ENCODE assay signal across 6 cellular contexts in genomic region chr2:174690026-174690425, GRCh38.
"Had no signal": no experiment of that assay in that cellular context is flagged by ENCODE, and none has a peak within 500 bp of the region (broad histone marks: within the 10 kb centered on the region; RNA-seq: fewer than 3 reads in every experiment).

No MANE protein-coding gene starts in this region.

- H3K9me3 Mint-ChIP-seq: IgD-negative memory B cell had no signal

- ATAC-seq: HepG2, K562 had no signal

- DNase-seq: IMR-90, KBM-7 had no signal

- H3K4me3 ChIP-seq: K562 had no signal

- H3K27ac ChIP-seq: HL-60 had no signal

- H3K27ac Mint-ChIP-seq: IgD-negative memory B cell had no signal
